ENCODE assay signal across 1 cellular context in genomic region chr16:89922884-89923639, GRCh38.
TF ChIP-seq lines count a peak whose summit lies in the region.

TSS of gene TUBB3 (plus strand) at chr16:89923342. CDS start at chr16:89923402, 60 bp downstream.

TF ChIP-seq in HepG2, 621 proteins besides CTCF, POLR2A, EP300 and RAD21 (continued from another document and continues in another):
- TF ChIP-seq ZNF276 (CRISPR knock-in tag; IDR thresholded peaks at IDR 0.05; ENCODE audit: low read depth) (no peak), FOXK2 (IDR thresholded peaks at IDR 0.05) (no peak), GMEB2 (CRISPR knock-in tag; IDR thresholded peaks at IDR 0.05; ENCODE audit: low read depth) (no peak), SOX6 (IDR thresholded peaks at IDR 0.05) (no peak), SOX6 (CRISPR knock-in tag; IDR thresholded peaks at IDR 0.05) (no peak), MTERF4 (CRISPR knock-in tag; IDR thresholded peaks at IDR 0.05) (peak; percentile 58; the same call in 1 of the 2 replicates), ZSCAN22 (CRISPR knock-in tag; IDR thresholded peaks at IDR 0.05) (no peak), LCORL (IDR thresholded peaks at IDR 0.05) (no peak), LCORL (CRISPR knock-in tag; IDR thresholded peaks at IDR 0.05) (peak; percentile 76), SCMH1 (CRISPR knock-in tag; IDR thresholded peaks at IDR 0.05; ENCODE audit: borderline replicate concordance) (no peak), PHB2 (IDR thresholded peaks at IDR 0.05; ENCODE audit: partially characterized antibody) (no peak), ZNF44 (CRISPR knock-in tag; IDR thresholded peaks at IDR 0.05) (0 out of 2 replicates have a peak, but pooled peaks have one; percentile 35), ZMYM4 (CRISPR knock-in tag; IDR thresholded peaks at IDR 0.05) (peak; percentile 79), ZMAT5 (CRISPR knock-in tag; IDR thresholded peaks at IDR 0.05; ENCODE audit: borderline replicate concordance, low read depth) (no peak), ZNF101 (CRISPR knock-in tag; IDR thresholded peaks at IDR 0.05; ENCODE audit: borderline replicate concordance, low read depth) (no peak), EED (CRISPR knock-in tag; IDR thresholded peaks at IDR 0.05) (no peak), EEA1 (CRISPR knock-in tag; IDR thresholded peaks at IDR 0.05; ENCODE audit: borderline replicate concordance) (peak; percentile 64; the same call in 1 of the 2 replicates), BCLAF1 (IDR thresholded peaks at IDR 0.05) (no peak), SPEN (CRISPR knock-in tag; IDR thresholded peaks at IDR 0.05; ENCODE audit: low read depth) (peak; percentile 24), EZH2 (conservative IDR thresholded peaks at IDR 0.05; ENCODE audit: low read depth, low read length) (no peak), TIGD3 (CRISPR knock-in tag; IDR thresholded peaks at IDR 0.05; ENCODE audit: borderline replicate concordance) (no peak), UBTF (CRISPR knock-in tag; IDR thresholded peaks at IDR 0.05) (peak; percentile 43; the same call in 1 of the 2 replicates), NFRKB (IDR thresholded peaks at IDR 0.05) (no peak), NFE2L1 (CRISPR knock-in tag; IDR thresholded peaks at IDR 0.05; ENCODE audit: borderline replicate concordance) (no peak), ZNF644 (CRISPR knock-in tag; IDR thresholded peaks at IDR 0.05; ENCODE audit: low read depth) (no peak), ZNF263 (CRISPR knock-in tag; IDR thresholded peaks at IDR 0.05) (no peak), ZNF678 (CRISPR knock-in tag; IDR thresholded peaks at IDR 0.05) (no peak), NCOA2 (CRISPR knock-in tag; IDR thresholded peaks at IDR 0.05) (no peak; the same call in 1 of the 2 replicates), MLXIP (CRISPR knock-in tag; IDR thresholded peaks at IDR 0.05; ENCODE audit: borderline replicate concordance) (no peak; the same call in 1 of the 2 replicates), KDM5B (CRISPR knock-in tag; IDR thresholded peaks at IDR 0.05; ENCODE audit: borderline replicate concordance) (no peak; the same call in 1 of the 2 replicates), IRF1 (CRISPR knock-in tag; IDR thresholded peaks at IDR 0.05; ENCODE audit: low read depth) (no peak), NFAT5 (CRISPR knock-in tag; IDR thresholded peaks at IDR 0.05) (peak; percentile 54; the same call in 1 of the 2 replicates), FOXP1 (IDR thresholded peaks at IDR 0.05) (no peak), FOXP1 (CRISPR knock-in tag; IDR thresholded peaks at IDR 0.05) (no peak), ZNF18 (CRISPR knock-in tag; IDR thresholded peaks at IDR 0.05; ENCODE audit: insufficient replicate concordance) (no peak)
